In the genomic region with DNA sequence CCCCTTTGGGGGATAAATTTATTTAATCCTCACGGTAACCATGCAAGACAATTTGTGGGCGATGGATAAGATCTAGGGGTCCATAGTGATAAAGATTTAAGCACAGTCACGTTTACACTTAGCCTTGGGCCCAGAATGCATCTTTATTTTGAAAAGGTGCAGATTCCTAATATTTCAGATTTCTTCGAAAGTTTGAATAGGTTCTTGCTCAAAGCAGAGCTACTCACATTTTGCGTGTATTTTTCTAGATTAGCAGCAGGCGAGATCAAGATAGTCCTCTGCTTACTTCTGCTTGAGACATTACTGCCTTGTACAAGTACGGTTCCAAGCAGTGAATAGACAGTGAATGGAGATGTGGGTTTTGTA, we compare ENCODE assay signal across 8 cellular contexts. TPM values are rescaled to one million over a fixed set of nuclear protein-coding genes. Genes with fewer than 3 reads are reported as not detected.
DNase-seq lines count a peak whose midpoint lies in the region; ATAC-seq and TF ChIP-seq lines count a peak whose summit lies in the region.

No MANE protein-coding gene starts in this region.

- H3K36me3 Mint-ChIP-seq in activated T-cell treated with anti-CD3 and anti-CD28 coated beads, Interleukin-2, amount 50 U/mL, for 72 hours (ENCODE audit: insufficient read depth in 2 of 2): peaks cover 9 to 18% of the 10 kb centered on the region in 2 donors
- H3K36me3 Mint-ChIP-seq in activated CD8-positive, alpha-beta T cell treated with anti-CD3 and anti-CD28 coated beads for 36 hours (ENCODE audit: low read depth): peaks cover 33% of the 10 kb centered on the region

- H3K9me3 Mint-ChIP-seq in activated T-cell treated with anti-CD3 and anti-CD28 coated beads, Interleukin-2, amount 50 U/mL, for 72 hours: no peaks in the 10 kb centered on the region
- H3K9me3 Mint-ChIP-seq in activated CD8-positive, alpha-beta T cell treated with anti-CD3 and anti-CD28 coated beads for 36 hours: peaks cover 3% of the 10 kb centered on the region

- peak overlapping the region; percentile 95 for H3K9ac ChIP-seq in iPS-20b (ENCODE audit: low read depth, low read length)

- H3K27ac ChIP-seq in iPS-20b (ENCODE audit: low read length) (peak overlapping the region; percentile 44), thoracic aorta (peak overlapping the region in 1 of 2 donors; percentile 61)

- H3K4me3 ChIP-seq in iPS-20b (ENCODE audit: low read length) (peak overlapping the region; percentile 88), thoracic aorta (peak overlapping the region; percentile 90)

- peak overlapping the region; percentile 99 for H3K27ac Mint-ChIP-seq in activated T-cell treated with anti-CD3 and anti-CD28 coated beads, Interleukin-2, amount 50 U/mL, for 72 hours
- H3K27ac Mint-ChIP-seq in activated CD8-positive, alpha-beta T cell treated with anti-CD3 and anti-CD28 coated beads for 36 hours: peak overlapping the region; percentile 98

- peaks cover 22% of the 10 kb centered on the region for H3K27me3 Mint-ChIP-seq in activated T-cell treated with anti-CD3 and anti-CD28 coated beads, Interleukin-2, amount 50 U/mL, for 72 hours (ENCODE audit: low read depth)
- H3K27me3 Mint-ChIP-seq in activated CD8-positive, alpha-beta T cell treated with anti-CD3 and anti-CD28 coated beads for 36 hours: peaks cover 6% of the 10 kb centered on the region

- CTCF ChIA-PET in activated CD8-positive, alpha-beta T cell treated with anti-CD3 and anti-CD28 coated beads for 36 hours (lab: Charles Lee): interaction anchor here (1.0 to 1.6 kb wide), 5 partner anchors 16 to 612 kb away, joined by 3 to 5 read pairs (median 3); no protein-coding TSS in a partner anchor

- intact Hi-C loops in activated CD8-positive, alpha-beta T cell treated with anti-CD3 and anti-CD28 coated beads for 36 hours (cut with micrococcal nuclease): no loop called here

- peaks cover 49% of the 10 kb centered on the region for H3K4me1 Mint-ChIP-seq in activated T-cell treated with anti-CD3 and anti-CD28 coated beads, Interleukin-2, amount 50 U/mL, for 72 hours (ENCODE audit: low read depth)
- H3K4me1 Mint-ChIP-seq in activated CD8-positive, alpha-beta T cell treated with anti-CD3 and anti-CD28 coated beads for 36 hours (ENCODE audit: low read depth): peaks cover 40% of the 10 kb centered on the region

- TF ChIP-seq CTCF in activated CD8-positive, alpha-beta T cell treated with anti-CD3 and anti-CD28 coated beads for 36 hours (IDR thresholded peaks at IDR 0.05): no peak
- no peak for TF ChIP-seq CTCF in thoracic aorta (IDR thresholded peaks at IDR 0.05)

- no peaks in the 10 kb centered on the region for H3K9me3 ChIP-seq in iPS-20b (ENCODE audit: insufficient read depth, low read depth, low read length)
- H3K9me3 ChIP-seq in thoracic aorta: no peaks in the 10 kb centered on the region

- peak overlapping the region; percentile 90 to 94 for H3K4me3 Mint-ChIP-seq in activated T-cell treated with anti-CD3 and anti-CD28 coated beads, Interleukin-2, amount 50 U/mL, for 72 hours
- H3K4me3 Mint-ChIP-seq in activated CD8-positive, alpha-beta T cell treated with anti-CD3 and anti-CD28 coated beads for 36 hours: peak overlapping the region; percentile 86

- H3K27me3 ChIP-seq in iPS-20b (ENCODE audit: insufficient read depth, low read length): peaks cover 9% of the 10 kb centered on the region; the same call in 1 of the 2 replicates
- H3K27me3 ChIP-seq in thoracic aorta (replicated peaks; ENCODE audit: insufficient read depth): no peaks in the 10 kb centered on the region

- peaks cover 5% of the 10 kb centered on the region for H3K36me3 ChIP-seq in iPS-20b (ENCODE audit: insufficient read depth, low read depth, low read length)
- no peaks in the 10 kb centered on the region for H3K36me3 ChIP-seq in thoracic aorta

- ATAC-seq in activated T-cell treated with anti-CD3 and anti-CD28 coated beads, Interleukin-2, amount 50 U/mL, for 72 hours (replicated peaks in 1 of 2): no peak
- ATAC-seq in activated CD8-positive, alpha-beta T cell treated with anti-CD3 and anti-CD28 coated beads for 36 hours: no peak
- ATAC-seq in thoracic aorta (ENCODE audit: insufficient number of reproducible peaks, low FRiP score, low read depth): no peak

- POLR2A ChIA-PET in activated CD8-positive, alpha-beta T cell treated with anti-CD3 and anti-CD28 coated beads for 36 hours (lab: Charles Lee): interaction anchor here (1.0 to 2.9 kb wide), 5 partner anchors 14 to 136 kb away, joined by 3 to 41 read pairs (median 7); partner anchors contain the start of gene COLGALT2

- no peak for DNase-seq in activated T-cell treated with anti-CD3 and anti-CD28 coated beads, Interleukin-2, amount 50 U/mL, for 72 hours
- DNase-seq in activated T-cell treated with anti-CD3 and anti-CD28 coated beads, Interleukin-2, amount 50 U/mL, for 1 hour: no peak
- no peak for DNase-seq in activated CD8-positive, alpha-beta T cell treated with anti-CD3 and anti-CD28 coated beads for 36 hours
- no peak for DNase-seq in thoracic aorta (ENCODE audit: low spot score)
- no peak for DNase-seq in NCI-H1417 (lab: John Stamatoyannopoulos, UW)
- DNase-seq in GDM1 (lab: John Stamatoyannopoulos, UW): no peak
- DNase-seq in NCI-H1105 treated with DMSO at 0.1 percent for 48 hours (lab: John Stamatoyannopoulos, UW): no peak

- H3K4me1 ChIP-seq in iPS-20b (ENCODE audit: insufficient read depth, low read length) (peaks cover 38% of the 10 kb centered on the region), thoracic aorta (ENCODE audit: control insufficient read depth in 1 of 2, low read depth in 2 of 2) (peaks cover 13 to 33% of the 10 kb centered on the region in 2 donors)

RNA-seq across cellular contexts. Expression of gene TSEN15, which starts 0.6 kb away (rescaled TPM):
- total RNA-seq in activated T-cell treated with anti-CD3 and anti-CD28 coated beads, Interleukin-2, amount 50 U/mL, for 72 hours: 10 to 100 TPM; 74.2 to 82.3 TPM
- total RNA-seq in activated CD8-positive, alpha-beta T cell treated with anti-CD3 and anti-CD28 coated beads for 36 hours: 10 to 100 TPM; 48.2 to 49.1 TPM
- total RNA-seq in thoracic aorta: 10 to 100 TPM; 24.8 to 29.7 TPM

RNA-seq across cellular contexts. Expression of gene COLGALT2, which starts 14.6 kb away (rescaled TPM):
- 10 to 100 TPM in 1 of 2 donors, 1 to 10 TPM in 1; 7.6 to 10.7 TPM for total RNA-seq in activated T-cell treated with anti-CD3 and anti-CD28 coated beads, Interleukin-2, amount 50 U/mL, for 72 hours
- 1 to 10 TPM; 1.3 to 1.4 TPM for total RNA-seq in activated CD8-positive, alpha-beta T cell treated with anti-CD3 and anti-CD28 coated beads for 36 hours
- 1 to 10 TPM; 2.6 to 5.8 TPM for total RNA-seq in thoracic aorta
